In genomic region chr6:11144393-11144829, GRCh38 we compare ENCODE assay signal across 8 cellular contexts. TPM values are rescaled to one million over a fixed set of nuclear protein-coding genes. Genes with fewer than 3 reads are reported as not detected.
DNase-seq lines count a peak whose midpoint lies in the region; ATAC-seq and TF ChIP-seq lines count a peak whose summit lies in the region.

No MANE protein-coding gene starts in this region.

- no peak overlapping the region for H3K4me2 ChIP-seq in OCI-LY7 (ENCODE audit: low read length)

- H3K79me2 ChIP-seq in OCI-LY7 (ENCODE audit: insufficient read depth, low read depth, low read length), result no peaks in the 10 kb centered on the region

- no peak overlapping the region for H3K27ac ChIP-seq in OCI-LY7 (ENCODE audit: low read depth, low read length, poor library complexity, severe bottlenecking)

- H3K36me3 ChIP-seq in OCI-LY7 (ENCODE audit: insufficient read depth, low read length), result no peaks in the 10 kb centered on the region

- H4K20me1 ChIP-seq in OCI-LY7 (ENCODE audit: insufficient read depth, low read length), result no peaks in the 10 kb centered on the region

- no peak overlapping the region for H3K4me3 Mint-ChIP-seq in naive thymus-derived CD8-positive, alpha-beta T cell
- H3K4me3 Mint-ChIP-seq in stimulated activated effector memory CD8-positive, alpha-beta T cell treated with anti-CD3 and anti-CD28 coated beads, Interleukin-12 subunit alpha, Interleukin-12 subunit beta, amount 100 ng/mL, for 72 hours, result no peak overlapping the region

- no peak overlapping the region for H2AFZ ChIP-seq in OCI-LY7 (ENCODE audit: low read length)

- peak; percentile 98 for TF ChIP-seq CTCF in OCI-LY7 (conservative IDR thresholded peaks at IDR 0.05; ENCODE audit: low read length)

- H3K9me3 ChIP-seq in OCI-LY7 (ENCODE audit: low read length), result no peaks in the 10 kb centered on the region

- no peaks in the 10 kb centered on the region for H3K36me3 Mint-ChIP-seq in naive thymus-derived CD8-positive, alpha-beta T cell
- H3K36me3 Mint-ChIP-seq in stimulated activated effector memory CD8-positive, alpha-beta T cell treated with anti-CD3 and anti-CD28 coated beads, Interleukin-12 subunit alpha, Interleukin-12 subunit beta, amount 100 ng/mL, for 72 hours, result no peaks in the 10 kb centered on the region

- ATAC-seq in GM18517 (IDR thresholded peaks at IDR 0.05; ENCODE audit: unreplicated experiment) (peak; percentile 83), HG03354 (IDR thresholded peaks at IDR 0.05; ENCODE audit: poor library complexity, severe bottlenecking, unreplicated experiment) (peak; percentile 84), esophagus mucosa (peak; percentile 79)
- ATAC-seq in naive thymus-derived CD8-positive, alpha-beta T cell, result peak; percentile 67 to 82
- ATAC-seq in stimulated activated effector memory CD8-positive, alpha-beta T cell treated with anti-CD3 and anti-CD28 coated beads, Interleukin-12 subunit alpha, Interleukin-12 subunit beta, amount 100 ng/mL, for 72 hours, result peak; percentile 91

- CTCF ChIA-PET in OCI-LY7 (lab: Charles Lee; ENCODE audit: unreplicated experiment), result interaction anchor here (0.9 to 1.4 kb wide), 2 partner anchors 351 to 352 kb away, joined by 3 read pairs; no protein-coding TSS in a partner anchor

- H3K4me1 ChIP-seq in OCI-LY7 (ENCODE audit: insufficient read depth, low read length, poor library complexity, severe bottlenecking), result no peaks in the 10 kb centered on the region

- intact Hi-C loops in OCI-LY7 (cut with micrococcal nuclease; ENCODE audit: unreplicated experiment), result loop anchor here (1.0 to 5.0 kb wide), 3 partner anchors 192 to 431 kb away; no protein-coding TSS in a partner anchor

- peaks cover 0 to 4% (median 0%) of the 10 kb centered on the region in 5 donors for H3K27me3 Mint-ChIP-seq in naive thymus-derived CD8-positive, alpha-beta T cell

- H3K4me1 Mint-ChIP-seq in naive thymus-derived CD8-positive, alpha-beta T cell, result peaks cover 0 to 3% (median 2%) of the 10 kb centered on the region in 4 donors
- peaks cover 15% of the 10 kb centered on the region for H3K4me1 Mint-ChIP-seq in stimulated activated effector memory CD8-positive, alpha-beta T cell treated with anti-CD3 and anti-CD28 coated beads, Interleukin-12 subunit alpha, Interleukin-12 subunit beta, amount 100 ng/mL, for 72 hours

- H3K9me3 Mint-ChIP-seq in naive thymus-derived CD8-positive, alpha-beta T cell, result no peaks in the 10 kb centered on the region
- no peaks in the 10 kb centered on the region for H3K9me3 Mint-ChIP-seq in stimulated activated effector memory CD8-positive, alpha-beta T cell treated with anti-CD3 and anti-CD28 coated beads, Interleukin-12 subunit alpha, Interleukin-12 subunit beta, amount 100 ng/mL, for 72 hours

- no peak overlapping the region for H3K27ac Mint-ChIP-seq in naive thymus-derived CD8-positive, alpha-beta T cell
- H3K27ac Mint-ChIP-seq in stimulated activated effector memory CD8-positive, alpha-beta T cell treated with anti-CD3 and anti-CD28 coated beads, Interleukin-12 subunit alpha, Interleukin-12 subunit beta, amount 100 ng/mL, for 72 hours, result no peak overlapping the region

- POLR2A ChIA-PET in OCI-LY7 (lab: Charles Lee), result interaction anchor here (1.8 kb wide), 1 partner anchor 352 kb away, joined by 6 read pairs; no protein-coding TSS in a partner anchor
- POLR2A ChIA-PET in naive thymus-derived CD8-positive, alpha-beta T cell (lab: Charles Lee), result no interaction called here

- BruUV-seq in OCI-LY7 (replicated peaks; lab: Mats Ljungman, UMichigan), result no TSS peak

- no peaks in the 10 kb centered on the region for H3K9me2 ChIP-seq in OCI-LY7 (ENCODE audit: insufficient read depth, low read length)

- H3K4me3 ChIP-seq in OCI-LY7 (ENCODE audit: low read depth, low read length, poor library complexity, severe bottlenecking), result no peak overlapping the region

- DNase-seq in AG08396 (ENCODE audit: low spot score), result peak; percentile 79
- DNase-seq in OCI-LY7 (ENCODE audit: low spot score), result peak; percentile 71
- DNase-seq in activated T-cell treated with anti-CD3 and anti-CD28 coated beads for 1 hour (ENCODE audit: low read depth), result peak; percentile 57
- peak; percentile 33 to 78 (median 56) for DNase-seq in naive thymus-derived CD8-positive, alpha-beta T cell
- DNase-seq in stimulated activated effector memory CD8-positive, alpha-beta T cell treated with anti-CD3 and anti-CD28 coated beads, Interleukin-12 subunit alpha, Interleukin-12 subunit beta, amount 100 ng/mL, for 72 hours (ENCODE audit: low spot score in 2 of 2), result peak; percentile 63 to 84

RNA-seq across cellular contexts. Expression of gene ERVFRD-1, which starts 32.9 kb away (rescaled TPM):
- not detected in 2 replicates for total RNA-seq in OCI-LY7 (2014; rRNA removed; shearing (Covaris generic))
- total RNA-seq in OCI-LY7 (2022), result not detected in 2 replicates
- total RNA-seq in esophagus mucosa, result not detected
- not detected for total RNA-seq in naive thymus-derived CD8-positive, alpha-beta T cell
- under 1 TPM in 1 of 3 donors, not detected in 2; 0.18 TPM for polyA plus RNA-seq in naive thymus-derived CD8-positive, alpha-beta T cell

RNA-seq across cellular contexts. Expression of gene SMIM13, which starts 50.8 kb away (rescaled TPM):
- total RNA-seq in OCI-LY7 (2014; rRNA removed; shearing (Covaris generic)), result 13.9 and 16.4 TPM in 2 replicates
- total RNA-seq in OCI-LY7 (2022) (19.0 and 19.5 TPM in 2 replicates), esophagus mucosa (5.5 TPM)
- total RNA-seq in naive thymus-derived CD8-positive, alpha-beta T cell, result 1 to 10 TPM; 4.7 to 5.7 TPM
- polyA plus RNA-seq in naive thymus-derived CD8-positive, alpha-beta T cell, result 1 to 10 TPM; 1.7 to 3.0 (median 3.0) TPM
